8 cellular contexts compared by ENCODE assay signal in genomic region chr22:17368727-17369552, GRCh38. TPM values are rescaled to one million over a fixed set of nuclear protein-coding genes. Genes with fewer than 3 reads are reported as not detected.
DNase-seq lines count a peak whose midpoint lies in the region; ATAC-seq and TF ChIP-seq lines count a peak whose summit lies in the region.

Gene CECR2, plus strand, starts transcription at chr22:17369460. Its CDS starts 324 bp downstream, at chr22:17369784.

- peak within 1 kb of the TSS; percentile 58 for H2AFZ ChIP-seq in IMR-90 (replicated peaks; ENCODE audit: low read length, poor library complexity)

- H3K4me2 ChIP-seq in IMR-90 (ENCODE audit: low read depth, low read length): no peak within 1 kb of the TSS

- POLR2A ChIA-PET in CD4-positive, alpha-beta T cell (lab: Charles Lee): interaction anchor here (1.5 kb wide), 1 partner anchor 111 kb away, joined by 4 read pairs; no protein-coding TSS in a partner anchor
- POLR2A ChIA-PET in IMR-90 (lab: Charles Lee; ENCODE audit: unreplicated experiment): no interaction called here

- peak within 1 kb of the TSS; percentile 81 for H3K4me3 Mint-ChIP-seq in CD4-positive, alpha-beta T cell

- peaks cover 72% of the 10 kb centered on the region for H3K27me3 Mint-ChIP-seq in CD4-positive, alpha-beta T cell

- H3K9me3 Mint-ChIP-seq in CD4-positive, alpha-beta T cell: no peaks in the 10 kb centered on the region

- H4K20me1 ChIP-seq in IMR-90 (ENCODE audit: insufficient read depth, low read length): no peaks in the 10 kb centered on the region

- H3K4me1 ChIP-seq in IMR-90 (ENCODE audit: control insufficient read depth, insufficient read depth, low read length) (peaks cover 2% of the 10 kb centered on the region; the same call in 1 of the 2 replicates), endocrine pancreas (ENCODE audit: control insufficient read depth, insufficient read depth, low read length) (no peaks in the 10 kb centered on the region), mucosa of descending colon (ENCODE audit: low read depth) (peaks cover 5% of the 10 kb centered on the region), upper lobe of left lung (peaks cover 10 to 53% (median 21%) of the 10 kb centered on the region in 4 donors)

- H2AK5ac ChIP-seq in IMR-90 (ENCODE audit: low read depth, low read length): no peak within 1 kb of the TSS

- intact Hi-C loops in CD4-positive, alpha-beta T cell (cut with DNase I, micrococcal nuclease): loop anchor here (5.0 to 10.0 kb wide), 6 partner anchors 56 to 292 kb away; partner anchors contain the start of gene ADA2 (in 2 of the 2)
- intact Hi-C loops in IMR-90 (cut with micrococcal nuclease) (no loop called here), mucosa of descending colon (cut with DNase I, micrococcal nuclease) (no loop called here)

- H3K18ac ChIP-seq in IMR-90 (ENCODE audit: low read depth, low read length): no peak within 1 kb of the TSS

- H4K8ac ChIP-seq in IMR-90 (ENCODE audit: low read depth in 2 of 2, low read length in 2 of 2): no peak within 1 kb of the TSS

- H3K27ac ChIP-seq in CD4-positive, alpha-beta T cell (ENCODE audit: low read depth, low read length): no peak within 1 kb of the TSS
- H3K27ac ChIP-seq in IMR-90 (ENCODE audit: insufficient read depth, low read length) (no peak within 1 kb of the TSS), upper lobe of left lung (peak within 1 kb of the TSS; percentile 80 to 94 (median 89))

- H2BK120ac ChIP-seq in IMR-90 (ENCODE audit: low read depth, low read length): no peak within 1 kb of the TSS

- H3K27me3 ChIP-seq in CD4-positive, alpha-beta T cell (ENCODE audit: control insufficient read depth, insufficient read depth, low read length): peaks cover 57% of the 10 kb centered on the region
- H3K27me3 ChIP-seq in IMR-90 (ENCODE audit: control insufficient read depth, insufficient read depth, low read length) (peaks cover 41% of the 10 kb centered on the region), endocrine pancreas (ENCODE audit: control insufficient read depth, insufficient read depth, low read length) (no peaks in the 10 kb centered on the region), upper lobe of left lung (peaks cover 0 to 20% (median 9%) of the 10 kb centered on the region in 4 donors)

- H3K14ac ChIP-seq in IMR-90 (replicated peaks; ENCODE audit: low read depth, low read length): no peak within 1 kb of the TSS

- no peaks in the 10 kb centered on the region for H3K36me3 Mint-ChIP-seq in CD4-positive, alpha-beta T cell (ENCODE audit: low read depth)

- no peak within 1 kb of the TSS for H2AK9ac ChIP-seq in IMR-90 (replicated peaks; ENCODE audit: low read depth, low read length, poor library complexity)

- peak; percentile 26 for ATAC-seq in CD4-positive, alpha-beta T cell (ENCODE audit: poor library complexity)
- ATAC-seq in IMR-90 (ENCODE audit: low read depth): 0 out of 2 replicates have a peak, but pooled peaks have one; percentile 24
- peak; percentile 32 for ATAC-seq in mucosa of descending colon
- ATAC-seq in upper lobe of left lung (ENCODE audit: low FRiP score in 2 of 2): peak; percentile 67 to 87
- no peak for ATAC-seq in HG03439 (IDR thresholded peaks at IDR 0.05; ENCODE audit: unreplicated experiment)

- CTCF ChIA-PET in CD4-positive, alpha-beta T cell (lab: Charles Lee): no interaction called here
- CTCF ChIA-PET in IMR-90 (lab: Yijun Ruan, JAX): no interaction called here

- no peak within 1 kb of the TSS for H3K9ac ChIP-seq in IMR-90 (ENCODE audit: low read depth, low read length)
- H3K9ac ChIP-seq in endocrine pancreas (ENCODE audit: control insufficient read depth, insufficient read depth, low read length): peak within 1 kb of the TSS; percentile 73

- DNase-seq in CD4-positive, alpha-beta T cell: peak in 1 of 10 experiments; percentile 33
- no peak for DNase-seq in IMR-90
- peak; percentile 85 for DNase-seq in SK-N-DZ (ENCODE audit: low spot score)
- DNase-seq in mucosa of descending colon: peak in 2 of 3 donors; percentile 9 to 28
- DNase-seq in upper lobe of left lung: peak; percentile 71 to 89
- no peak for DNase-seq in NCI-H226

- no peak within 1 kb of the TSS for H4K91ac ChIP-seq in IMR-90 (ENCODE audit: insufficient read depth, low read depth, low read length)

- 3% methylated on average over 8 of the region's 69 CpGs; no CpG with 5 or more reads in 1 of the 2 experiments for WGBS in IMR-90 (ENCODE audit: extremely low coverage in 2 of 2, insufficient read length in 1 of 2), 2 experiments
- 1% methylated on average over 25 to 36 of the region's 69 CpGs for WGBS in upper lobe of left lung, 2 donors

- TF ChIP-seq CTCF in CD4-positive, alpha-beta T cell (IDR thresholded peaks at IDR 0.05): no peak
- no peak for TF ChIP-seq CTCF in IMR-90 (conservative IDR thresholded peaks at IDR 0.05; ENCODE audit: low read depth, low read length)
- TF ChIP-seq CTCF in mucosa of descending colon (IDR thresholded peaks at IDR 0.05): no peak
- TF ChIP-seq CTCF in upper lobe of left lung (IDR thresholded peaks at IDR 0.05): no peak

- H3K36me3 ChIP-seq in IMR-90 (ENCODE audit: control insufficient read depth, insufficient read depth, low read length) (no peaks in the 10 kb centered on the region), endocrine pancreas (ENCODE audit: control insufficient read depth, insufficient read depth, low read length) (no peaks in the 10 kb centered on the region), mucosa of descending colon (ENCODE audit: low read depth) (no peaks in the 10 kb centered on the region), upper lobe of left lung (no peaks in the 10 kb centered on the region)

- H2BK20ac ChIP-seq in IMR-90 (ENCODE audit: low read depth, low read length): no peak within 1 kb of the TSS

- no peaks in the 10 kb centered on the region for H3K79me1 ChIP-seq in IMR-90 (ENCODE audit: low read depth in 1 of 2, low read length in 2 of 2)

- H3K9me1 ChIP-seq in IMR-90 (ENCODE audit: insufficient read depth, low read length): no peaks in the 10 kb centered on the region

- in situ Hi-C loops in IMR-90 (cut with MboI; ENCODE audit: low sequenced_read_pairs): no loop called here

- H2BK5ac ChIP-seq in IMR-90 (ENCODE audit: low read depth, low read length, poor library complexity, severe bottlenecking): no peak within 1 kb of the TSS

- H3K4me1 Mint-ChIP-seq in CD4-positive, alpha-beta T cell (ENCODE audit: low read depth): peaks cover 29% of the 10 kb centered on the region

- no peak within 1 kb of the TSS for H3K27ac Mint-ChIP-seq in CD4-positive, alpha-beta T cell

- no peak within 1 kb of the TSS for H2BK15ac ChIP-seq in IMR-90 (ENCODE audit: low read depth, low read length)

- no TSS peak for BruUV-seq in IMR-90 (replicated peaks; lab: Mats Ljungman, UMichigan)

- H3K4me3 ChIP-seq in IMR-90 (ENCODE audit: insufficient read depth, low read depth, low read length): no peak within 1 kb of the TSS
- H3K4me3 ChIP-seq in endocrine pancreas (ENCODE audit: control insufficient read depth, insufficient read depth, low read length): peak within 1 kb of the TSS; percentile 70
- H3K4me3 ChIP-seq in mucosa of descending colon: no peak within 1 kb of the TSS
- H3K4me3 ChIP-seq in upper lobe of left lung: peak within 1 kb of the TSS; percentile 76 to 89 (median 84)

- TF ChIP-seq EP300 in upper lobe of left lung (IDR thresholded peaks at IDR 0.05): no peak

- H3K4ac ChIP-seq in IMR-90 (ENCODE audit: low read depth, low read length): no peak within 1 kb of the TSS

- TF ChIP-seq POLR2A in IMR-90 (IDR thresholded peaks at IDR 0.05; ENCODE audit: low read depth, low read length) (no peak), upper lobe of left lung (IDR thresholded peaks at IDR 0.05) (peak in 1 of 4 donors; percentile 46)

- no peak for TF ChIP-seq RAD21 in IMR-90 (IDR thresholded peaks at IDR 0.05; ENCODE audit: low read length)

- H4K5ac ChIP-seq in IMR-90 (ENCODE audit: low read depth, low read length): no peak within 1 kb of the TSS

- no peak within 1 kb of the TSS for H3K23ac ChIP-seq in IMR-90 (ENCODE audit: low read depth, low read length)

- H3K56ac ChIP-seq in IMR-90 (ENCODE audit: extremely low read depth, insufficient read depth, low read length): no peak within 1 kb of the TSS

- H3K9me3 ChIP-seq in CD4-positive, alpha-beta T cell (ENCODE audit: control insufficient read depth, low read length): no peaks in the 10 kb centered on the region
- H3K9me3 ChIP-seq in IMR-90 (ENCODE audit: control insufficient read depth, insufficient read depth, low read length) (no peaks in the 10 kb centered on the region; the same call in 1 of the 2 replicates), endocrine pancreas (ENCODE audit: control insufficient read depth, low read length) (no peaks in the 10 kb centered on the region), mucosa of descending colon (no peaks in the 10 kb centered on the region), upper lobe of left lung (no peaks in the 10 kb centered on the region)

- dilution Hi-C loops in IMR-90 (cut with HindIII; ENCODE audit: low sequenced_read_pairs, unreplicated experiment): no loop called here

TF ChIP-seq in IMR-90, 13 proteins besides CTCF, POLR2A, EP300 and RAD21:
- no peak for TF ChIP-seq RFX5 (IDR thresholded peaks at IDR 0.05; ENCODE audit: low read depth, low read length)
- no peak for TF ChIP-seq ELK1 (IDR thresholded peaks at IDR 0.05; ENCODE audit: borderline replicate concordance, low read depth, low read length)

RNA-seq across cellular contexts. Expression of gene CECR2, which starts in this region (rescaled TPM):
- not detected for total RNA-seq in CD4-positive, alpha-beta T cell
- total RNA-seq in IMR-90 (2012; rRNA removed) (not detected in 2 replicates), mucosa of descending colon (1 to 10 TPM in 1 of 3 donors, under 1 TPM in 2; 0.27 to 1.4 (median 0.29) TPM), upper lobe of left lung (10 to 100 TPM in 3 of 6 donors, 1 to 10 TPM in 3; 5.8 to 35.6 (median 11.6) TPM)
- under 0.01 TPM in 1 of 2 replicates, not detected in the other for polyA plus RNA-seq in IMR-90 (2012; rRNA removed)
- polyA plus RNA-seq in IMR-90 (2012; cell fraction: cytosol; rRNA removed): not detected in 2 replicates
- not detected in 2 replicates for polyA plus RNA-seq in IMR-90 (2012; cell fraction: nucleus; rRNA removed; ENCODE audit: low replicate concordance)
- 4.3 and 5.3 TPM in 2 replicates for polyA plus RNA-seq in SK-N-DZ (2014; cell fraction: cytosol; rRNA removed)
- polyA plus RNA-seq in SK-N-DZ (2014; cell fraction: nucleus; rRNA removed): 4.5 and 9.2 TPM in 2 replicates

Comparison
In these comparisons a context has a peak if more than half of its experiments do, and no peak if none do; other contexts are left out.
1. Peak in ATAC-seq in CD4-positive, alpha-beta T cell; RNA of the gene not detected or under 1 TPM.
2. Peak in ATAC-seq in IMR-90; RNA of the gene not detected or under 1 TPM.
3. DNase-seq: peak in SK-N-DZ (single experiment), mucosa of descending colon (2 of 3) and upper lobe of left lung (2 of 2); none in IMR-90 (single experiment) and NCI-H226 (single experiment).
4. H3K27ac ChIP-seq: peak in upper lobe of left lung (4 of 4); none in CD4-positive, alpha-beta T cell (single experiment) and IMR-90 (single experiment).
5. H3K4me3 ChIP-seq: peak in endocrine pancreas (single experiment) and upper lobe of left lung (4 of 4); none in IMR-90 (single experiment) and mucosa of descending colon (single experiment).
6. intact Hi-C loops: an anchor here in CD4-positive, alpha-beta T cell (5.0 to 10.0 kb wide); none called in IMR-90 and mucosa of descending colon.